In genomic region chr19:44748426-44749254, GRCh38 we compare ENCODE assay signal across 8 cellular contexts. TPM values are rescaled to one million over a fixed set of nuclear protein-coding genes. Genes with fewer than 3 reads are reported as not detected.
DNase-seq lines count a peak whose midpoint lies in the region; ATAC-seq and TF ChIP-seq lines count a peak whose summit lies in the region.

Gene BCL3 (plus strand): TSS chr19:44748708. CDS start chr19:44748791, 83 bp downstream.

- H3K4me3 Mint-ChIP-seq in activated naive CD8-positive, alpha-beta T cell treated with anti-CD3 and anti-CD28 coated beads for 36 hours: peak within 1 kb of the TSS; percentile 86

- H3K27me3 Mint-ChIP-seq in activated naive CD8-positive, alpha-beta T cell treated with anti-CD3 and anti-CD28 coated beads for 36 hours: peaks cover 3% of the 10 kb centered on the region

- peak within 1 kb of the TSS; percentile 79 for H3K4me3 ChIP-seq in GM12864 (ENCODE audit: low read depth, low read length)

- TF ChIP-seq CTCF in GM12864 (IDR thresholded peaks at IDR 0.05; ENCODE audit: low read depth, low read length, missing control alignments): no peak

- peaks cover 27% of the 10 kb centered on the region for H3K36me3 Mint-ChIP-seq in activated naive CD8-positive, alpha-beta T cell treated with anti-CD3 and anti-CD28 coated beads for 36 hours

- no peak for DNase-seq in GM12864 (ENCODE audit: low read depth)
- DNase-seq in activated naive CD8-positive, alpha-beta T cell treated with anti-CD3 and anti-CD28 coated beads for 36 hours: peak; percentile 77
- DNase-seq in left ventricle myocardium superior: peak; percentile 88
- DNase-seq in sciatic nerve (ENCODE audit: low spot score): peak; percentile 82
- no peak for DNase-seq in inferior parietal cortex (ENCODE audit: extremely low spot score)
- DNase-seq in NCI-H2171 (lab: John Stamatoyannopoulos, UW): no peak

- no peaks in the 10 kb centered on the region for H3K9me3 Mint-ChIP-seq in activated naive CD8-positive, alpha-beta T cell treated with anti-CD3 and anti-CD28 coated beads for 36 hours

- ATAC-seq in HG02642 (IDR thresholded peaks at IDR 0.05; ENCODE audit: poor library complexity, unreplicated experiment) (peak; percentile 34), SK-N-SH treated with all-trans-retinoic acid at 6 μM for 48 hours (peak; percentile 15), left ventricle myocardium superior (peak; percentile 60), sciatic nerve (peak; percentile 52)

- peaks cover 57% of the 10 kb centered on the region for H3K4me1 Mint-ChIP-seq in activated naive CD8-positive, alpha-beta T cell treated with anti-CD3 and anti-CD28 coated beads for 36 hours

- H3K27ac Mint-ChIP-seq in activated naive CD8-positive, alpha-beta T cell treated with anti-CD3 and anti-CD28 coated beads for 36 hours: peak within 1 kb of the TSS; percentile 86

- intact Hi-C loops in left ventricle myocardium superior (cut with micrococcal nuclease): no loop called here
- intact Hi-C loops in sciatic nerve (cut with DNase I): no loop called here

TF ChIP-seq in SK-N-SH treated with all-trans-retinoic acid at 6 μM for 48 hours, 23 proteins besides CTCF, POLR2A, EP300 and RAD21:
- TF ChIP-seq TOX (CRISPR knock-in tag; IDR thresholded peaks at IDR 0.05; ENCODE audit: borderline replicate concordance) (no peak), TSHZ2 (CRISPR knock-in tag; IDR thresholded peaks at IDR 0.05) (no peak)

RNA-seq across cellular contexts. Expression of gene BCL3, which starts in this region (rescaled TPM):
- 10 to 100 TPM; 19.0 to 23.8 TPM for total RNA-seq in activated naive CD8-positive, alpha-beta T cell treated with anti-CD3 and anti-CD28 coated beads for 36 hours
- total RNA-seq in left ventricle myocardium superior (14.5 TPM), sciatic nerve (117 TPM)

Comparison
In these comparisons a context has a peak if more than half of its experiments do, and no peak if none do; other contexts are left out.
1. DNase-seq: peak in activated naive CD8-positive, alpha-beta T cell treated with anti-CD3 and anti-CD28 coated beads for 36 hours (single experiment), left ventricle myocardium superior (single experiment) and sciatic nerve (single experiment); none in GM12864 (single experiment), inferior parietal cortex (single experiment) and NCI-H2171 (single experiment).
2. Peak in every context shown above with its lines, with median percentiles within 50 percentile points of each other: ATAC-seq.